15 cellular contexts compared by ENCODE assay signal in the genomic region with DNA sequence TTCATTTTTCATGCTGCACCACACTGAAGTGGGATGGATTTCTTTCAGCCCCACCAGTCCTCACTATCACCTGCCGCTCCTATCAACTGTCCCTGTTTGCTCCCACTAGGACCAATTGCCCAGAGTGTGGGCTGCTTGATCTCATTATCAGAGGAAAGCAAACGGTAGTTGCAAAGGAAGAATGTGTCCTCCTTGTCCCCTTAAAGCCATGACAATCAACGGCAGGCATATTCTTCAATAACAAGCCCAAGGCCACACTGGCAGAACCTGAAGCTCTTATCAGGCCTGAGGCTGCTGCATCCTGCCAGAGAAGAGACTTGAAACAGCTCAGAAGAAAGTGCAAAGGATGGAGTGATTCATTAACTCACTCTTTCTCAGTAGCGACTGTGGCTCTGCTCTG.
"Had no signal": no experiment of that assay in that cellular context is flagged by ENCODE, and none has a peak within 500 bp of the region (broad histone marks: within the 10 kb centered on the region; RNA-seq: fewer than 3 reads in every experiment).

No MANE protein-coding gene starts in this region.

- H3K27ac ChIP-seq: esophagus squamous epithelium, ovary had no signal

- H3K4me1 ChIP-seq: esophagus squamous epithelium had no signal

- H3K4me3 ChIP-seq: esophagus squamous epithelium, ovary had no signal

- H3K27ac Mint-ChIP-seq: activated naive CD8-positive, alpha-beta T cell treated with anti-CD3 and anti-CD28 coated beads for 36 hours; activated T-helper 1 cell treated with anti-CD3 and anti-CD28 coated beads, Interleukin-12 subunit alpha, Interleukin-12 subunit beta, Interleukin-2, Interleukin-4 antibody, amounts not matched to agents 30 ng/mL and 10 ng/mL and 1 ng/mL, durations not matched to agents 14 hours and 24 hours and 36 hours had no signal

- H3K27me3 ChIP-seq: esophagus squamous epithelium, ovary had no signal

- ATAC-seq: left ventricle myocardium superior had no signal

- H3K4me3 Mint-ChIP-seq: activated naive CD8-positive, alpha-beta T cell treated with anti-CD3 and anti-CD28 coated beads for 36 hours; activated T-helper 1 cell treated with anti-CD3 and anti-CD28 coated beads, Interleukin-12 subunit alpha, Interleukin-12 subunit beta, Interleukin-2, Interleukin-4 antibody, amounts not matched to agents 30 ng/mL and 10 ng/mL and 1 ng/mL, durations not matched to agents 14 hours and 24 hours and 36 hours had no signal

- H3K36me3 Mint-ChIP-seq: activated naive CD8-positive, alpha-beta T cell treated with anti-CD3 and anti-CD28 coated beads for 36 hours had no signal

- H3K9me3 ChIP-seq: esophagus squamous epithelium, ovary had no signal

- DNase-seq: activated CD4-positive, alpha-beta T cell treated with anti-CD3 and anti-CD28 coated beads, Interleukin-2, amount 50 U/mL, for 4 hours; activated naive CD8-positive, alpha-beta T cell treated with anti-CD3 and anti-CD28 coated beads for 36 hours; activated T-cell treated with anti-CD3 and anti-CD28 coated beads for 4 hours; amniotic stem cell; effector CD8-positive, alpha-beta T cell; esophagus squamous epithelium; hypothalamus; left ventricle myocardium superior; ovary; retina; stimulated activated CD8-positive, alpha-beta memory T cell treated with anti-CD3 and anti-CD28 coated beads, Interleukin-4, amount 100 ng/mL, for 48 hours; stimulated activated naive CD4-positive, alpha-beta T cell; T-helper 1 cell; T-helper 9 cell had no signal

- H3K9me3 Mint-ChIP-seq: activated naive CD8-positive, alpha-beta T cell treated with anti-CD3 and anti-CD28 coated beads for 36 hours; activated T-helper 1 cell treated with anti-CD3 and anti-CD28 coated beads, Interleukin-12 subunit alpha, Interleukin-12 subunit beta, Interleukin-2, Interleukin-4 antibody, amounts not matched to agents 30 ng/mL and 10 ng/mL and 1 ng/mL, durations not matched to agents 14 hours and 24 hours and 36 hours had no signal

- H3K36me3 ChIP-seq: esophagus squamous epithelium, ovary had no signal
